ENCODE assay signal across 1 cellular context in genomic region chr5:62284946-62285891, GRCh38.
TF ChIP-seq lines count a peak whose summit lies in the region.

No MANE protein-coding gene starts in this region.

TF ChIP-seq in GM12878, 131 proteins besides CTCF, POLR2A, EP300 and RAD21 (continues in another document):
- TF ChIP-seq, protein P1, sequence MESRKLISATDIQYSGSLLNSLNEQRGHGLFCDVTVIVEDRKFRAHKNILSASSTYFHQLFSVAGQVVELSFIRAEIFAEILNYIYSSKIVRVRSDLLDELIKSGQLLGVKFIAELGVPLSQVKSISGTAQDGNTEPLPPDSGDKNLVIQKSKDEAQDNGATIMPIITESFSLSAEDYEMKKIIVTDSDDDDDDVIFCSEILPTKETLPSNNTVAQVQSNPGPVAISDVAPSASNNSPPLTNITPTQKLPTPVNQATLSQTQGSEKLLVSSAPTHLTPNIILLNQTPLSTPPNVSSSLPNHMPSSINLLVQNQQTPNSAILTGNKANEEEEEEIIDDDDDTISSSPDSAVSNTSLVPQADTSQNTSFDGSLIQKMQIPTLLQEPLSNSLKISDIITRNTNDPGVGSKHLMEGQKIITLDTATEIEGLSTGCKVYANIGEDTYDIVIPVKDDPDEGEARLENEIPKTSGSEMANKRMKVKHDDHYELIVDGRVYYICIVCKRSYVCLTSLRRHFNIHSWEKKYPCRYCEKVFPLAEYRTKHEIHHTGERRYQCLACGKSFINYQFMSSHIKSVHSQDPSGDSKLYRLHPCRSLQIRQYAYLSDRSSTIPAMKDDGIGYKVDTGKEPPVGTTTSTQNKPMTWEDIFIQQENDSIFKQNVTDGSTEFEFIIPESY (IDR thresholded peaks at IDR 0.05), result peak; percentile 75; the same call in 1 of the 2 replicates
- TF ChIP-seq BCLAF1 (IDR thresholded peaks at IDR 0.05), result no peak
- peak; percentile 96 to 97 for TF ChIP-seq IKZF2 (IDR thresholded peaks at IDR 0.05)
- no peak for TF ChIP-seq POLR2AphosphoS2 (IDR thresholded peaks at IDR 0.05; ENCODE audit: low read depth, low read length)
- TF ChIP-seq ETV6 (conservative IDR thresholded peaks at IDR 0.05 in 1 of 2, IDR thresholded peaks at IDR 0.05 in 1 of 2; ENCODE audit: borderline replicate concordance in 1 of 2, low read depth in 1 of 2), result no peak
- TF ChIP-seq BHLHE40 (IDR thresholded peaks at IDR 0.05; ENCODE audit: borderline replicate concordance in 1 of 2, low read depth in 2 of 2, low read length in 1 of 2), result 0 out of 4 replicates have a peak, but pooled peaks of 1 of the 2 experiments have one; percentile 9
- TF ChIP-seq MEF2B (IDR thresholded peaks at IDR 0.05; ENCODE audit: partially characterized antibody, poor library complexity, severe bottlenecking), result peak; percentile 89
- TF ChIP-seq ZNF217 (IDR thresholded peaks at IDR 0.05), result no peak
- peak; percentile 64; the same call in 1 of the 2 replicates for TF ChIP-seq MLLT1 (IDR thresholded peaks at IDR 0.05)
- TF ChIP-seq E2F8 (IDR thresholded peaks at IDR 0.05; ENCODE audit: low read depth, partially characterized antibody), result no peak
- peak; percentile 96 for TF ChIP-seq CBX5 (IDR thresholded peaks at IDR 0.05; ENCODE audit: low read depth)
- no peak for TF ChIP-seq NR2C2 (IDR thresholded peaks at IDR 0.05; ENCODE audit: borderline replicate concordance, control insufficient read depth, insufficient read length, low read depth)
- TF ChIP-seq RB1 (IDR thresholded peaks at IDR 0.05; ENCODE audit: borderline replicate concordance), result no peak
- TF ChIP-seq PAX5 (IDR thresholded peaks at IDR 0.05; ENCODE audit: borderline replicate concordance, low read depth, low read length), result peak; percentile 64; the same call in 1 of the 2 replicates
- peak; percentile 93 for TF ChIP-seq YY1 (IDR thresholded peaks at IDR 0.05; ENCODE audit: low read depth, low read length)
- no peak for TF ChIP-seq NRF1 (conservative IDR thresholded peaks at IDR 0.05; ENCODE audit: low read depth, low read length)
- TF ChIP-seq MYC (IDR thresholded peaks at IDR 0.05; ENCODE audit: insufficient read depth, insufficient read length, insufficient replicate concordance, low read length, severe bottlenecking), result no peak
- TF ChIP-seq FOXM1 (IDR thresholded peaks at IDR 0.05; ENCODE audit: low read depth, low read length), result peak; percentile 90
- TF ChIP-seq RUNX3 (IDR thresholded peaks at IDR 0.05; ENCODE audit: low read length), result peak; percentile 86
- TF ChIP-seq, protein P2, sequence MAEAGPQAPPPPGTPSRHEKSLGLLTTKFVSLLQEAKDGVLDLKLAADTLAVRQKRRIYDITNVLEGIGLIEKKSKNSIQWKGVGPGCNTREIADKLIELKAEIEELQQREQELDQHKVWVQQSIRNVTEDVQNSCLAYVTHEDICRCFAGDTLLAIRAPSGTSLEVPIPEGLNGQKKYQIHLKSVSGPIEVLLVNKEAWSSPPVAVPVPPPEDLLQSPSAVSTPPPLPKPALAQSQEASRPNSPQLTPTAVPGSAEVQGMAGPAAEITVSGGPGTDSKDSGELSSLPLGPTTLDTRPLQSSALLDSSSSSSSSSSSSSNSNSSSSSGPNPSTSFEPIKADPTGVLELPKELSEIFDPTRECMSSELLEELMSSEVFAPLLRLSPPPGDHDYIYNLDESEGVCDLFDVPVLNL (IDR thresholded peaks at IDR 0.05; ENCODE audit: low read depth, low read length), result no peak
- TF ChIP-seq TARDBP (IDR thresholded peaks at IDR 0.05; ENCODE audit: borderline replicate concordance), result no peak
- TF ChIP-seq MEF2A (IDR thresholded peaks at IDR 0.05; ENCODE audit: insufficient read depth, low read depth, low read length), result peak; percentile 100
- TF ChIP-seq GABPA (IDR thresholded peaks at IDR 0.05; ENCODE audit: low read depth), result 0 out of 2 replicates have a peak, but pooled peaks have one; percentile 2
- TF ChIP-seq CHD2 (IDR thresholded peaks at IDR 0.05; ENCODE audit: borderline replicate concordance, low read depth, low read length), result no peak
- TF ChIP-seq HDAC6 (IDR thresholded peaks at IDR 0.05; ENCODE audit: unreplicated experiment), result no peak
- TF ChIP-seq, protein P3, sequence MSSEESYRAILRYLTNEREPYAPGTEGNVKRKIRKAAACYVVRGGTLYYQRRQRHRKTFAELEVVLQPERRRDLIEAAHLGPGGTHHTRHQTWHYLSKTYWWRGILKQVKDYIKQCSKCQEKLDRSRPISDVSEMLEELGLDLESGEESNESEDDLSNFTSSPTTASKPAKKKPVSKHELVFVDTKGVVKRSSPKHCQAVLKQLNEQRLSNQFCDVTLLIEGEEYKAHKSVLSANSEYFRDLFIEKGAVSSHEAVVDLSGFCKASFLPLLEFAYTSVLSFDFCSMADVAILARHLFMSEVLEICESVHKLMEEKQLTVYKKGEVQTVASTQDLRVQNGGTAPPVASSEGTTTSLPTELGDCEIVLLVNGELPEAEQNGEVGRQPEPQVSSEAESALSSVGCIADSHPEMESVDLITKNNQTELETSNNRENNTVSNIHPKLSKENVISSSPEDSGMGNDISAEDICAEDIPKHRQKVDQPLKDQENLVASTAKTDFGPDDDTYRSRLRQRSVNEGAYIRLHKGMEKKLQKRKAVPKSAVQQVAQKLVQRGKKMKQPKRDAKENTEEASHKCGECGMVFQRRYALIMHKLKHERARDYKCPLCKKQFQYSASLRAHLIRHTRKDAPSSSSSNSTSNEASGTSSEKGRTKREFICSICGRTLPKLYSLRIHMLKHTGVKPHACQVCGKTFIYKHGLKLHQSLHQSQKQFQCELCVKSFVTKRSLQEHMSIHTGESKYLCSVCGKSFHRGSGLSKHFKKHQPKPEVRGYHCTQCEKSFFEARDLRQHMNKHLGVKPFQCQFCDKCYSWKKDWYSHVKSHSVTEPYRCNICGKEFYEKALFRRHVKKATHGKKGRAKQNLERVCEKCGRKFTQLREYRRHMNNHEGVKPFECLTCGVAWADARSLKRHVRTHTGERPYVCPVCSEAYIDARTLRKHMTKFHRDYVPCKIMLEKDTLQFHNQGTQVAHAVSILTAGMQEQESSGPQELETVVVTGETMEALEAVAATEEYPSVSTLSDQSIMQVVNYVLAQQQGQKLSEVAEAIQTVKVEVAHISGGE (CRISPR knock-in tag; IDR thresholded peaks at IDR 0.05), result no peak
- no peak for TF ChIP-seq CEBPB (IDR thresholded peaks at IDR 0.05; ENCODE audit: borderline replicate concordance in 1 of 2, low read depth in 2 of 2, low read length in 2 of 2)
- TF ChIP-seq, protein P4, sequence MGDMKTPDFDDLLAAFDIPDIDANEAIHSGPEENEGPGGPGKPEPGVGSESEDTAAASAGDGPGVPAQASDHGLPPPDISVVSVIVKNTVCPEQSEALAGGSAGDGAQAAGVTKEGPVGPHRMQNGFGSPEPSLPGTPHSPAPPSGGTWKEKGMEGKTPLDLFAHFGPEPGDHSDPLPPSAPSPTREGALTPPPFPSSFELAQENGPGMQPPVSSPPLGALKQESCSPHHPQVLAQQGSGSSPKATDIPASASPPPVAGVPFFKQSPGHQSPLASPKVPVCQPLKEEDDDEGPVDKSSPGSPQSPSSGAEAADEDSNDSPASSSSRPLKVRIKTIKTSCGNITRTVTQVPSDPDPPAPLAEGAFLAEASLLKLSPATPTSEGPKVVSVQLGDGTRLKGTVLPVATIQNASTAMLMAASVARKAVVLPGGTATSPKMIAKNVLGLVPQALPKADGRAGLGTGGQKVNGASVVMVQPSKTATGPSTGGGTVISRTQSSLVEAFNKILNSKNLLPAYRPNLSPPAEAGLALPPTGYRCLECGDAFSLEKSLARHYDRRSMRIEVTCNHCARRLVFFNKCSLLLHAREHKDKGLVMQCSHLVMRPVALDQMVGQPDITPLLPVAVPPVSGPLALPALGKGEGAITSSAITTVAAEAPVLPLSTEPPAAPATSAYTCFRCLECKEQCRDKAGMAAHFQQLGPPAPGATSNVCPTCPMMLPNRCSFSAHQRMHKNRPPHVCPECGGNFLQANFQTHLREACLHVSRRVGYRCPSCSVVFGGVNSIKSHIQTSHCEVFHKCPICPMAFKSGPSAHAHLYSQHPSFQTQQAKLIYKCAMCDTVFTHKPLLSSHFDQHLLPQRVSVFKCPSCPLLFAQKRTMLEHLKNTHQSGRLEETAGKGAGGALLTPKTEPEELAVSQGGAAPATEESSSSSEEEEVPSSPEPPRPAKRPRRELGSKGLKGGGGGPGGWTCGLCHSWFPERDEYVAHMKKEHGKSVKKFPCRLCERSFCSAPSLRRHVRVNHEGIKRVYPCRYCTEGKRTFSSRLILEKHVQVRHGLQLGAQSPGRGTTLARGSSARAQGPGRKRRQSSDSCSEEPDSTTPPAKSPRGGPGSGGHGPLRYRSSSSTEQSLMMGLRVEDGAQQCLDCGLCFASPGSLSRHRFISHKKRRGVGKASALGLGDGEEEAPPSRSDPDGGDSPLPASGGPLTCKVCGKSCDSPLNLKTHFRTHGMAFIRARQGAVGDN (IDR thresholded peaks at IDR 0.05), result no peak
- TF ChIP-seq, protein P5, sequence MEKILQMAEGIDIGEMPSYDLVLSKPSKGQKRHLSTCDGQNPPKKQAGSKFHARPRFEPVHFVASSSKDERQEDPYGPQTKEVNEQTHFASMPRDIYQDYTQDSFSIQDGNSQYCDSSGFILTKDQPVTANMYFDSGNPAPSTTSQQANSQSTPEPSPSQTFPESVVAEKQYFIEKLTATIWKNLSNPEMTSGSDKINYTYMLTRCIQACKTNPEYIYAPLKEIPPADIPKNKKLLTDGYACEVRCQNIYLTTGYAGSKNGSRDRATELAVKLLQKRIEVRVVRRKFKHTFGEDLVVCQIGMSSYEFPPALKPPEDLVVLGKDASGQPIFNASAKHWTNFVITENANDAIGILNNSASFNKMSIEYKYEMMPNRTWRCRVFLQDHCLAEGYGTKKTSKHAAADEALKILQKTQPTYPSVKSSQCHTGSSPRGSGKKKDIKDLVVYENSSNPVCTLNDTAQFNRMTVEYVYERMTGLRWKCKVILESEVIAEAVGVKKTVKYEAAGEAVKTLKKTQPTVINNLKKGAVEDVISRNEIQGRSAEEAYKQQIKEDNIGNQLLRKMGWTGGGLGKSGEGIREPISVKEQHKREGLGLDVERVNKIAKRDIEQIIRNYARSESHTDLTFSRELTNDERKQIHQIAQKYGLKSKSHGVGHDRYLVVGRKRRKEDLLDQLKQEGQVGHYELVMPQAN (conservative IDR thresholded peaks at IDR 0.05), result no peak
- TF ChIP-seq, protein P6, sequence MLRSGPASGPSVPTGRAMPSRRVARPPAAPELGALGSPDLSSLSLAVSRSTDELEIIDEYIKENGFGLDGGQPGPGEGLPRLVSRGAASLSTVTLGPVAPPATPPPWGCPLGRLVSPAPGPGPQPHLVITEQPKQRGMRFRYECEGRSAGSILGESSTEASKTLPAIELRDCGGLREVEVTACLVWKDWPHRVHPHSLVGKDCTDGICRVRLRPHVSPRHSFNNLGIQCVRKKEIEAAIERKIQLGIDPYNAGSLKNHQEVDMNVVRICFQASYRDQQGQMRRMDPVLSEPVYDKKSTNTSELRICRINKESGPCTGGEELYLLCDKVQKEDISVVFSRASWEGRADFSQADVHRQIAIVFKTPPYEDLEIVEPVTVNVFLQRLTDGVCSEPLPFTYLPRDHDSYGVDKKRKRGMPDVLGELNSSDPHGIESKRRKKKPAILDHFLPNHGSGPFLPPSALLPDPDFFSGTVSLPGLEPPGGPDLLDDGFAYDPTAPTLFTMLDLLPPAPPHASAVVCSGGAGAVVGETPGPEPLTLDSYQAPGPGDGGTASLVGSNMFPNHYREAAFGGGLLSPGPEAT (IDR thresholded peaks at IDR 0.05; ENCODE audit: low read depth), result peak; percentile 91
- no peak for TF ChIP-seq USF1 (IDR thresholded peaks at IDR 0.05; ENCODE audit: borderline replicate concordance, extremely low read length, insufficient read depth, low read depth, low read length)
